Comparison of ENCODE assay signal across 23 cellular contexts in genomic region chr3:177914224-177914623, GRCh38.
"Had no signal": no experiment of that assay in that cellular context is flagged by ENCODE, and none has a peak within 500 bp of the region (broad histone marks: within the 10 kb centered on the region; RNA-seq: fewer than 3 reads in every experiment).

No MANE protein-coding gene starts in this region.

- H3K4me3 ChIP-seq: coronary artery, dorsolateral prefrontal cortex, esophagus muscularis mucosa, gastroesophageal sphincter, heart left ventricle, hepatocyte, left lung, lower lobe of right lung, mucosa of descending colon had no signal

- H3K36me3 ChIP-seq: esophagus muscularis mucosa, gastroesophageal sphincter, heart left ventricle, left lung, lower lobe of right lung had no signal

- H3K4me2 ChIP-seq: hepatocyte had no signal

- H3K27ac ChIP-seq: coronary artery, dorsolateral prefrontal cortex, esophagus muscularis mucosa, foreskin keratinocyte, gastroesophageal sphincter, heart left ventricle, hepatocyte, left lung, lower lobe of right lung had no signal

- FAIRE-seq: colon, endothelial cell of umbilical vein, frontal cortex had no signal

- H2AFZ ChIP-seq: hepatocyte had no signal

- DNase-seq: dermis blood vessel endothelial cell; dorsolateral prefrontal cortex; effector CD4-positive, alpha-beta T cell; effector memory CD4-positive, alpha-beta T cell; foreskin keratinocyte; hypothalamus; immature natural killer cell; islet precursor cell; left cardiac atrium; left ventricle myocardium superior; lower lobe of right lung; mesenchymal stem cell; mucosa of descending colon; naive B cell had no signal

- H3K4me1 ChIP-seq: gastroesophageal sphincter, heart left ventricle, left lung, lower lobe of right lung had no signal

- ATAC-seq: foreskin keratinocyte, gastroesophageal sphincter, heart left ventricle, left cardiac atrium, left lung, left ventricle myocardium superior, lower lobe of right lung, mucosa of descending colon had no signal

- H3K79me2 ChIP-seq: hepatocyte had no signal

- H3K27me3 ChIP-seq: dorsolateral prefrontal cortex, esophagus muscularis mucosa, foreskin keratinocyte, gastroesophageal sphincter, heart left ventricle, hepatocyte, left lung had no signal

- H3K9me3 ChIP-seq: esophagus muscularis mucosa, gastroesophageal sphincter, left lung, lower lobe of right lung, mucosa of descending colon had no signal
